12 cellular contexts compared by ENCODE assay signal in genomic region chr7:56007167-56007652, GRCh38. TPM values are rescaled to one million over a fixed set of nuclear protein-coding genes. Genes with fewer than 3 reads are reported as not detected.
DNase-seq lines count a peak whose midpoint lies in the region; ATAC-seq and TF ChIP-seq lines count a peak whose summit lies in the region.
"Had no signal": no experiment of that assay in that cellular context is flagged by ENCODE, and none has a peak within 500 bp of the region (broad histone marks: within the 10 kb centered on the region; RNA-seq: fewer than 3 reads in every experiment).

No MANE protein-coding gene starts in this region.

- H3K9me3 ChIP-seq in HEK293 (ENCODE audit: control insufficient read depth, insufficient read depth, low read depth, low read length): no peaks in the 10 kb centered on the region
- H3K9me3 ChIP-seq in RWPE2 (ENCODE audit: severe bottlenecking): no peaks in the 10 kb centered on the region
- no peaks in the 10 kb centered on the region for H3K9me3 ChIP-seq in mesenchymal stem cell (ENCODE audit: control insufficient read depth, low read length)
- H3K9me3 ChIP-seq: SK-N-SH, suprapubic skin had no signal

- H2AK5ac ChIP-seq in mesenchymal stem cell (ENCODE audit: low read length, severe bottlenecking): peak overlapping the region; percentile 56

- no peak overlapping the region for H3K23ac ChIP-seq in mesenchymal stem cell (ENCODE audit: low read length in 2 of 2)

- H3K4me2 ChIP-seq in mesenchymal stem cell (ENCODE audit: low read length, poor library complexity, severe bottlenecking): no peak overlapping the region
- H3K4me2 ChIP-seq: SK-N-SH had no signal

- H3K36me3 ChIP-seq in HEK293 (ENCODE audit: control insufficient read depth in 2 of 2, insufficient read depth in 1 of 2, low read length in 2 of 2): peaks cover 3 to 11% of the 10 kb centered on the region in 2 experiments; a peak in 2 of 3 replicates
- H3K36me3 ChIP-seq in RWPE2 (ENCODE audit: low read depth): peaks cover 9% of the 10 kb centered on the region
- peaks cover 4 to 5% of the 10 kb centered on the region in 2 experiments for H3K36me3 ChIP-seq in mesenchymal stem cell (ENCODE audit: control insufficient read depth in 1 of 2, insufficient read depth in 2 of 2, low read depth in 1 of 2, low read length in 2 of 2)
- H3K36me3 ChIP-seq: suprapubic skin had no signal

- no peak overlapping the region for H3K9ac ChIP-seq in mesenchymal stem cell (ENCODE audit: low read length)
- H3K9ac ChIP-seq: SK-N-SH had no signal

- H3K79me1 ChIP-seq in mesenchymal stem cell (replicated peaks; ENCODE audit: low read length, poor library complexity, severe bottlenecking): no peaks in the 10 kb centered on the region

- POLR2A ChIA-PET in HEK293 (lab: Yijun Ruan, JAX): interaction anchor here (0.9 to 4.1 kb wide), 3 partner anchors 27 to 57 kb away, joined by 4 to 12 read pairs (median 8); partner anchors contain the start of genes CCT6A, PSPH and SUMF2

- H3K4me3 ChIP-seq in HEK293 (ENCODE audit: low read depth, low read length): no peak overlapping the region
- no peak overlapping the region for H3K4me3 ChIP-seq in RWPE2 (ENCODE audit: severe bottlenecking)
- H3K4me3 ChIP-seq in mesenchymal stem cell (ENCODE audit: insufficient read depth in 1 of 2, low read depth in 1 of 2, low read length in 2 of 2): no peak overlapping the region
- H3K4me3 ChIP-seq: suprapubic skin had no signal

- H2BK5ac ChIP-seq in mesenchymal stem cell (ENCODE audit: low read depth, low read length, poor library complexity, severe bottlenecking): no peak overlapping the region

- 61% methylated on average over 3 of the region's 4 CpGs for WGBS in mesenchymal stem cell

- no peak overlapping the region for H3K4ac ChIP-seq in mesenchymal stem cell (ENCODE audit: low read depth in 1 of 2, low read length in 2 of 2)

- no peak overlapping the region for H4K8ac ChIP-seq in mesenchymal stem cell (ENCODE audit: low read length)

- CTCF ChIA-PET in HEK293 (lab: Yijun Ruan, JAX): interaction anchor here (0.6 to 2.6 kb wide), 2 partner anchors 67 to 258 kb away, joined by 3 to 15 read pairs; no protein-coding TSS in a partner anchor

- H2AFZ ChIP-seq in mesenchymal stem cell (ENCODE audit: low read depth, low read length): no peak overlapping the region

- TF ChIP-seq CTCF in HEK293 (tag by site-specific recombination; IDR thresholded peaks at IDR 0.05): no peak
- peak; percentile 17 for TF ChIP-seq CTCF in RWPE2 (IDR thresholded peaks at IDR 0.05; ENCODE audit: poor library complexity, severe bottlenecking)

- H3K27me3 ChIP-seq in RWPE2 (ENCODE audit: insufficient read depth, poor library complexity, severe bottlenecking): no peaks in the 10 kb centered on the region
- no peaks in the 10 kb centered on the region for H3K27me3 ChIP-seq in mesenchymal stem cell (ENCODE audit: control insufficient read depth in 1 of 2, insufficient read depth in 1 of 2, low read length in 2 of 2)
- H3K27me3 ChIP-seq: suprapubic skin had no signal

- no peak overlapping the region for H3K27ac ChIP-seq in HEK293 (ENCODE audit: extremely low read depth, low read depth, low read length)
- H3K27ac ChIP-seq in RWPE2 (ENCODE audit: poor library complexity, severe bottlenecking): peak overlapping the region; percentile 13
- H3K27ac ChIP-seq in mesenchymal stem cell (ENCODE audit: low read length, poor library complexity, severe bottlenecking): no peak overlapping the region
- H3K27ac ChIP-seq: suprapubic skin had no signal

- H3K4me1 ChIP-seq in HEK293 (ENCODE audit: control insufficient read depth, insufficient read depth, low read length) (no peaks in the 10 kb centered on the region), RWPE2 (ENCODE audit: insufficient read depth, poor library complexity, severe bottlenecking) (peaks cover 19% of the 10 kb centered on the region), mesenchymal stem cell (ENCODE audit: control insufficient read depth, insufficient read depth, low read depth, low read length) (peaks cover 10% of the 10 kb centered on the region)

- H3K18ac ChIP-seq in mesenchymal stem cell (ENCODE audit: low read depth in 1 of 2, low read length in 2 of 2): no peak overlapping the region

- H3K14ac ChIP-seq in mesenchymal stem cell (ENCODE audit: low read length in 2 of 2): no peak overlapping the region

- peak; percentile 2 for DNase-seq in COLO668 (lab: John Stamatoyannopoulos, UW; ENCODE audit: unreplicated experiment)
- no peak for DNase-seq in RWPE2 (ENCODE audit: low spot score)
- DNase-seq in mesenchymal stem cell: peak; percentile 26
- DNase-seq in foreskin melanocyte: no peak
- no peak for DNase-seq in NCI-H2081 treated with DMSO at 0.1 percent for 48 hours (lab: John Stamatoyannopoulos, UW)
- DNase-seq: CD8-positive, alpha-beta T cell; naive thymus-derived CD8-positive, alpha-beta T cell; NCI-H524; SK-N-SH had no signal

- no peak overlapping the region for H2BK15ac ChIP-seq in mesenchymal stem cell (ENCODE audit: low read depth, poor library complexity, severe bottlenecking)

- no peak overlapping the region for H2BK12ac ChIP-seq in mesenchymal stem cell (ENCODE audit: low read length in 2 of 2)

- H2BK120ac ChIP-seq in mesenchymal stem cell (ENCODE audit: low read depth, low read length): no peak overlapping the region

- ATAC-seq in RWPE2 (ENCODE audit: low read depth): no peak
- ATAC-seq in HG02884 (IDR thresholded peaks at IDR 0.05; ENCODE audit: unreplicated experiment): no peak
- ATAC-seq: CD8-positive, alpha-beta T cell; naive thymus-derived CD8-positive, alpha-beta T cell had no signal

- H4K91ac ChIP-seq in mesenchymal stem cell (ENCODE audit: low read length): no peak overlapping the region

TF ChIP-seq in HEK293, 187 proteins besides CTCF, POLR2A, EP300 and RAD21:
- no peak for TF ChIP-seq TSHZ1 (tag by site-specific recombination; IDR thresholded peaks at IDR 0.05; ENCODE audit: borderline replicate concordance)
- no peak for TF ChIP-seq ZNF596 (tag by site-specific recombination; IDR thresholded peaks at IDR 0.05)
- TF ChIP-seq ZNF121 (tag by site-specific recombination; IDR thresholded peaks at IDR 0.05): 0 out of 2 replicates have a peak, but pooled peaks have one; percentile 33
- 0 out of 2 replicates have a peak, but pooled peaks have one; percentile 26 for TF ChIP-seq TRIM28 (IDR thresholded peaks at IDR 0.05; ENCODE audit: borderline replicate concordance, low read length)
- TF ChIP-seq FEZF1 (tag by site-specific recombination; IDR thresholded peaks at IDR 0.05): peak; percentile 12; the same call in 1 of the 2 replicates

RNA-seq across cellular contexts. Expression of gene NIPSNAP2, which starts 42.8 kb away (rescaled TPM):
- polyA plus RNA-seq in mesenchymal stem cell (2013, experiment 1 of 2): 51.8 TPM
- polyA plus RNA-seq in mesenchymal stem cell (2013, experiment 2 of 2): 55.2 TPM

RNA-seq across cellular contexts. Expression of gene PSPH, which starts 44.0 kb away (rescaled TPM):
- polyA plus RNA-seq in mesenchymal stem cell (2013, experiment 1 of 2): 17.2 TPM
- 18.2 TPM for polyA plus RNA-seq in mesenchymal stem cell (2013, experiment 2 of 2)

RNA-seq across cellular contexts. Expression of gene CCT6A, which starts 44.4 kb away (rescaled TPM):
- polyA plus RNA-seq in mesenchymal stem cell (2013, experiment 1 of 2): 153 TPM
- 160 TPM for polyA plus RNA-seq in mesenchymal stem cell (2013, experiment 2 of 2)

RNA-seq across cellular contexts. Expression of gene MRPS17, which starts 55.5 kb away (rescaled TPM):
- polyA plus RNA-seq in mesenchymal stem cell (2013, experiment 1 of 2): 14.6 TPM
- polyA plus RNA-seq in mesenchymal stem cell (2013, experiment 2 of 2): 15.8 TPM

RNA-seq across cellular contexts. Expression of gene SUMF2, which starts 56.9 kb away (rescaled TPM):
- 131 TPM for polyA plus RNA-seq in mesenchymal stem cell (2013, experiment 1 of 2)
- polyA plus RNA-seq in mesenchymal stem cell (2013, experiment 2 of 2): 133 TPM

Comparison
In these comparisons a context has a peak if more than half of its experiments do, and no peak if none do; other contexts are left out.
1. DNase-seq: peak in COLO668 (single experiment) and mesenchymal stem cell (single experiment); none in RWPE2 (single experiment), foreskin melanocyte (single experiment) and NCI-H2081 treated with DMSO at 0.1 percent for 48 hours (single experiment).